Comparison of ENCODE assay signal across 16 cellular contexts in genomic region chr3:47024932-47025331, GRCh38. TPM values are rescaled to one million over a fixed set of nuclear protein-coding genes. Genes with fewer than 3 reads are reported as not detected.
DNase-seq lines count a peak whose midpoint lies in the region; ATAC-seq and TF ChIP-seq lines count a peak whose summit lies in the region.
"Had no signal": no experiment of that assay in that cellular context is flagged by ENCODE, and none has a peak within 500 bp of the region (broad histone marks: within the 10 kb centered on the region; RNA-seq: fewer than 3 reads in every experiment).

No MANE protein-coding gene starts in this region.

- H3K4me3 Mint-ChIP-seq in Calu3 (ENCODE audit: low read depth, unreplicated experiment): no peak overlapping the region
- no peak overlapping the region for H3K4me3 Mint-ChIP-seq in neural progenitor cell
- H3K4me3 Mint-ChIP-seq: activated B cell treated with CpG ODN at 0.5 μM for 24 hours; activated T-cell treated with anti-CD3 and anti-CD28 coated beads, Interleukin-2, amount 50 U/mL, for 72 hours had no signal

- no TSS peak for BruUV-seq in Calu3 (replicated peaks; lab: Mats Ljungman, UMichigan)

- ATAC-seq in GM18505 (IDR thresholded peaks at IDR 0.05; ENCODE audit: unreplicated experiment) (no peak), HG03108 (IDR thresholded peaks at IDR 0.05; ENCODE audit: unreplicated experiment) (no peak)

- H3K79me2 ChIP-seq in Loucy (ENCODE audit: insufficient read depth, low read length) (peaks cover 54% of the 10 kb centered on the region), neural progenitor cell (ENCODE audit: low read depth) (no peaks in the 10 kb centered on the region)

- H3K27ac Mint-ChIP-seq in Calu3 (ENCODE audit: unreplicated experiment) (peak overlapping the region; percentile 32), neural progenitor cell (no peak overlapping the region)
- H3K27ac Mint-ChIP-seq: activated B cell treated with CpG ODN at 0.5 μM for 24 hours had no signal

- H3K4me1 Mint-ChIP-seq in Calu3 (ENCODE audit: low read depth, unreplicated experiment): peaks cover 11% of the 10 kb centered on the region
- H3K4me1 Mint-ChIP-seq in neural progenitor cell: peaks cover 16% of the 10 kb centered on the region

- no peak for TF ChIP-seq POLR2A in GM18505 (IDR thresholded peaks at IDR 0.05; ENCODE audit: borderline replicate concordance, extremely low read depth, insufficient read depth, insufficient read length)
- TF ChIP-seq POLR2A in uterus (IDR thresholded peaks at IDR 0.05): no peak

- H3K9ac ChIP-seq in Loucy (ENCODE audit: low read depth, low read length, poor library complexity, severe bottlenecking) (no peak overlapping the region), neural progenitor cell (no peak overlapping the region)

- H3K27me3 ChIP-seq in Loucy (ENCODE audit: insufficient read depth, low read length, poor library complexity, severe bottlenecking) (no peaks in the 10 kb centered on the region), neural progenitor cell (no peaks in the 10 kb centered on the region), uterus (no peaks in the 10 kb centered on the region)
- H3K27me3 ChIP-seq: breast epithelium had no signal

- H3K9me3 ChIP-seq in Loucy (ENCODE audit: insufficient read depth, low read depth, low read length) (no peaks in the 10 kb centered on the region), neural progenitor cell (ENCODE audit: low read depth) (no peaks in the 10 kb centered on the region), uterus (no peaks in the 10 kb centered on the region)
- H3K9me3 ChIP-seq: breast epithelium had no signal

- H3K27ac ChIP-seq in neural progenitor cell (no peak overlapping the region), uterus (no peak overlapping the region)
- H3K27ac ChIP-seq: breast epithelium, epithelial cell of prostate had no signal

- H2AFZ ChIP-seq in Loucy (ENCODE audit: low read length) (no peak overlapping the region), neural progenitor cell (replicated peaks) (no peak overlapping the region)

- H3K9me3 Mint-ChIP-seq in Calu3 (ENCODE audit: low read depth, unreplicated experiment): no peaks in the 10 kb centered on the region
- no peaks in the 10 kb centered on the region for H3K9me3 Mint-ChIP-seq in neural progenitor cell
- H3K9me3 Mint-ChIP-seq: activated B cell treated with CpG ODN at 0.5 μM for 24 hours; activated T-cell treated with anti-CD3 and anti-CD28 coated beads, Interleukin-2, amount 50 U/mL, for 72 hours had no signal

- H3K36me3 Mint-ChIP-seq in Calu3 (ENCODE audit: insufficient read depth, unreplicated experiment) (peaks cover 5% of the 10 kb centered on the region), neural progenitor cell (peaks cover 7% of the 10 kb centered on the region)

- H3K4me3 ChIP-seq in Loucy (ENCODE audit: low read length, poor library complexity, severe bottlenecking) (no peak overlapping the region), choroid plexus epithelial cell (ENCODE audit: low read depth, low read length) (no peak overlapping the region), neural progenitor cell (no peak overlapping the region), uterus (no peak overlapping the region)
- H3K4me3 ChIP-seq: breast epithelium had no signal

- DNase-seq in Calu3 (no peak), choroid plexus epithelial cell (ENCODE audit: low read depth) (peak; percentile 71), neural progenitor cell (ENCODE audit: low spot score) (no peak), uterus (no peak), epidermal melanocyte (ENCODE audit: insufficient read length, low spot score) (no peak)
- DNase-seq: activated B cell treated with CpG ODN at 0.5 μM for 24 hours; activated T-cell treated with anti-CD3 and anti-CD28 coated beads, Interleukin-2, amount 50 U/mL, for 72 hours; COR-L47; midbrain; NCI-H1694; NCI-H748 treated with DMSO at 0.1 percent for 48 hours had no signal

- H3K4me2 ChIP-seq in Loucy (ENCODE audit: low read depth, low read length, poor library complexity, severe bottlenecking): no peak overlapping the region
- peak overlapping the region; percentile 27 for H3K4me2 ChIP-seq in neural progenitor cell

- H3K9me2 ChIP-seq in Loucy (replicated peaks; ENCODE audit: low read depth, low read length): no peaks in the 10 kb centered on the region

- H3K4me1 ChIP-seq in Loucy (ENCODE audit: insufficient read depth, low read length, poor library complexity, severe bottlenecking) (peaks cover 38% of the 10 kb centered on the region), neural progenitor cell (peaks cover 8% of the 10 kb centered on the region), uterus (no peaks in the 10 kb centered on the region)
- H3K4me1 ChIP-seq: breast epithelium had no signal

- peaks cover 27% of the 10 kb centered on the region for H3K36me3 ChIP-seq in Loucy (ENCODE audit: insufficient read depth, low read length)
- H3K36me3 ChIP-seq in neural progenitor cell: no peaks in the 10 kb centered on the region
- no peaks in the 10 kb centered on the region for H3K36me3 ChIP-seq in uterus
- H3K36me3 ChIP-seq: breast epithelium had no signal

- H3F3A ChIP-seq in Loucy (ENCODE audit: low read depth): no peaks in the 10 kb centered on the region
- H3F3A ChIP-seq in neural progenitor cell (ENCODE audit: low read depth): no peaks in the 10 kb centered on the region

- CTCF ChIA-PET in Calu3 (lab: Charles Lee): no interaction called here

- TF ChIP-seq CTCF in Calu3 (IDR thresholded peaks at IDR 0.05; ENCODE audit: unreplicated experiment): no peak
- TF ChIP-seq CTCF in Loucy (conservative IDR thresholded peaks at IDR 0.05; ENCODE audit: low read length): 0 out of 2 replicates have a peak, but pooled peaks have one; percentile 17
- TF ChIP-seq CTCF in choroid plexus epithelial cell (conservative IDR thresholded peaks at IDR 0.05; ENCODE audit: low read depth, low read length): peak; percentile 30
- TF ChIP-seq CTCF in neural progenitor cell (IDR thresholded peaks at IDR 0.05): no peak
- no peak for TF ChIP-seq CTCF in uterus (IDR thresholded peaks at IDR 0.05)

- H4K20me1 ChIP-seq in Loucy (ENCODE audit: insufficient read depth, low read length, poor library complexity, severe bottlenecking): no peaks in the 10 kb centered on the region
- H4K20me1 ChIP-seq in neural progenitor cell (ENCODE audit: low read depth): peaks cover 30% of the 10 kb centered on the region

- intact Hi-C loops in Calu3 (cut with micrococcal nuclease; ENCODE audit: unreplicated experiment) (no loop called here), uterus (cut with DNase I; ENCODE audit: low total_unique reads) (no loop called here)

- H3K27me3 Mint-ChIP-seq in Calu3 (ENCODE audit: unreplicated experiment): no peaks in the 10 kb centered on the region
- H3K27me3 Mint-ChIP-seq in neural progenitor cell (ENCODE audit: insufficient read depth, low read depth): peaks cover 2% of the 10 kb centered on the region
- H3K27me3 Mint-ChIP-seq: activated B cell treated with CpG ODN at 0.5 μM for 24 hours had no signal

RNA-seq across cellular contexts. Expression of gene NBEAL2, which starts 45.5 kb away (rescaled TPM):
- total RNA-seq in Calu3 (2022): 115 and 143 TPM in 2 replicates
- total RNA-seq in neural progenitor cell (ENCODE audit: low replicate concordance): 6.3 and 19.1 TPM in 2 replicates
- 10 to 100 TPM; 13.1 to 41.1 (median 23.8) TPM for total RNA-seq in uterus

RNA-seq across cellular contexts. Expression of gene CCDC12, which starts 48.4 kb away (rescaled TPM):
- total RNA-seq in Calu3 (2022): 47.3 and 47.5 TPM in 2 replicates
- 17.9 and 44.0 TPM in 2 replicates for total RNA-seq in neural progenitor cell (ENCODE audit: low replicate concordance)
- total RNA-seq in uterus: 10 to 100 TPM in 3 of 4 donors, 1 to 10 TPM in 1; 4.1 to 92.0 (median 41.2) TPM

Comparison
In these comparisons a context has a peak if more than half of its experiments do, and no peak if none do; other contexts are left out.
1. CTCF ChIP-seq: peak in Loucy (single experiment) and choroid plexus epithelial cell (single experiment); none in Calu3 (single experiment), neural progenitor cell (single experiment) and uterus (0 of 4).